ENCODE assay signal across 30 cellular contexts in genomic region chr18:34025172-34025801, GRCh38.
"Had no signal": no experiment of that assay in that cellular context is flagged by ENCODE, and none has a peak within 500 bp of the region (broad histone marks: within the 10 kb centered on the region; RNA-seq: fewer than 3 reads in every experiment).

No MANE protein-coding gene starts in this region.

- H3K9me3 ChIP-seq: adrenal gland, body of pancreas, colonic mucosa, esophagus squamous epithelium had no signal

- H3K4me1 ChIP-seq: adrenal gland, body of pancreas, colonic mucosa, esophagus squamous epithelium had no signal

- DNase-seq: activated CD4-positive, alpha-beta memory T cell treated with anti-CD3 and anti-CD28 coated beads for 36 hours; activated CD4-positive, alpha-beta T cell treated with anti-CD3 and anti-CD28 coated beads for 36 hours; activated CD4-positive, alpha-beta T cell treated with anti-CD3 and anti-CD28 coated beads, Interleukin-2, amount 10 ng/mL, durations not matched to agents 24 days and 14 days; activated CD4-positive, CD25-positive, alpha-beta regulatory T cell; activated CD4-positive, CD25-positive, alpha-beta regulatory T cell treated with anti-CD3 and anti-CD28 coated beads, Interleukin-2, amount 50 U/mL, for 72 hours; activated CD8-positive, alpha-beta memory T cell treated with anti-CD3 and anti-CD28 coated beads, Interleukin-2, amount 10 ng/mL, durations not matched to agents 7 days and 5 days; activated CD8-positive, alpha-beta memory T cell treated with anti-CD3 and anti-CD28 coated beads, Interleukin-2, amount 50 U/mL, for 4 hours; activated CD8-positive, alpha-beta T cell treated with anti-CD3 and anti-CD28 coated beads, Interleukin-2, amount 10 ng/mL, durations not matched to agents 7 days and 5 days; activated effector memory CD4-positive, alpha-beta T cell treated with anti-CD3 and anti-CD28 coated beads, Interleukin-2, amount 50 U/mL, for 16 hours; activated naive CD4-positive, alpha-beta T cell treated with anti-CD3 and anti-CD28 coated beads for 36 hours; activated naive CD8-positive, alpha-beta T cell treated with anti-CD3 and anti-CD28 coated beads for 36 hours; activated naive CD8-positive, alpha-beta T cell treated with anti-CD3 and anti-CD28 coated beads, Interleukin-2, amount 50 U/mL, for 24 hours; activated T-cell treated with anti-CD3 and anti-CD28 coated beads, Interleukin-2, amount 50 U/mL, for 1 hour; activated T-cell treated with anti-CD3 and anti-CD28 coated beads, Interleukin-2, amount 50 U/mL, for 48 hours; adrenal gland; amygdala; aorta; body of pancreas; caudate nucleus; colonic mucosa; dorsolateral prefrontal cortex; effector memory CD4-positive, alpha-beta T cell; esophagus squamous epithelium; foreskin melanocyte; T-helper 2 cell had no signal

- H3K4me3 ChIP-seq: adrenal gland, body of pancreas, colonic mucosa, dorsolateral prefrontal cortex, esophagus squamous epithelium had no signal

- H3K27me3 Mint-ChIP-seq: activated CD4-positive, alpha-beta memory T cell treated with anti-CD3 and anti-CD28 coated beads for 36 hours; activated CD4-positive, alpha-beta T cell treated with anti-CD3 and anti-CD28 coated beads for 36 hours; activated CD4-positive, alpha-beta T cell treated with anti-CD3 and anti-CD28 coated beads, Interleukin-2, amount 10 ng/mL, durations not matched to agents 24 days and 14 days; activated CD8-positive, alpha-beta memory T cell treated with anti-CD3 and anti-CD28 coated beads, Interleukin-2, amount 10 ng/mL, durations not matched to agents 7 days and 5 days; activated naive CD4-positive, alpha-beta T cell treated with anti-CD3 and anti-CD28 coated beads, Interleukin-2, amount 50 U/mL, for 24 hours; activated naive CD8-positive, alpha-beta T cell treated with anti-CD3 and anti-CD28 coated beads for 36 hours; activated naive CD8-positive, alpha-beta T cell treated with anti-CD3 and anti-CD28 coated beads, Interleukin-2, amount 50 U/mL, for 24 hours; dendritic cell treated with granulocyte-macrophage colony-stimulating factor and Interleukin-4, amounts not matched to agents 40 ng/mL and 50 ng/mL, for 4 days had no signal

- H3K9me3 Mint-ChIP-seq: activated CD4-positive, alpha-beta T cell treated with anti-CD3 and anti-CD28 coated beads, Interleukin-2, amount 10 ng/mL, durations not matched to agents 24 days and 14 days; activated naive CD4-positive, alpha-beta T cell treated with anti-CD3 and anti-CD28 coated beads, Interleukin-2, amount 50 U/mL, for 24 hours; activated T-helper 1 cell treated with anti-CD3 and anti-CD28 coated beads, Interleukin-12 subunit alpha, Interleukin-12 subunit beta, Interleukin-2, Interleukin-4 antibody, amounts not matched to agents 30 ng/mL and 10 ng/mL and 1 ng/mL, durations not matched to agents 14 hours and 24 hours and 36 hours; dendritic cell treated with granulocyte-macrophage colony-stimulating factor and Interleukin-4, amounts not matched to agents 40 ng/mL and 50 ng/mL, for 4 days had no signal

- H3K27ac Mint-ChIP-seq: activated CD4-positive, alpha-beta memory T cell treated with anti-CD3 and anti-CD28 coated beads for 36 hours; activated CD4-positive, alpha-beta T cell treated with anti-CD3 and anti-CD28 coated beads for 36 hours; activated CD4-positive, alpha-beta T cell treated with anti-CD3 and anti-CD28 coated beads, Interleukin-2, amount 10 ng/mL, durations not matched to agents 24 days and 14 days; activated CD8-positive, alpha-beta memory T cell treated with anti-CD3 and anti-CD28 coated beads, Interleukin-2, amount 10 ng/mL, durations not matched to agents 7 days and 5 days; activated CD8-positive, alpha-beta T cell treated with anti-CD3 and anti-CD28 coated beads, Interleukin-2, amount 10 ng/mL, durations not matched to agents 7 days and 5 days; activated naive CD4-positive, alpha-beta T cell treated with anti-CD3 and anti-CD28 coated beads for 36 hours; activated naive CD4-positive, alpha-beta T cell treated with anti-CD3 and anti-CD28 coated beads, Interleukin-2, amount 50 U/mL, for 24 hours; activated naive CD8-positive, alpha-beta T cell treated with anti-CD3 and anti-CD28 coated beads for 36 hours; activated naive CD8-positive, alpha-beta T cell treated with anti-CD3 and anti-CD28 coated beads, Interleukin-2, amount 50 U/mL, for 24 hours; activated T-helper 1 cell treated with anti-CD3 and anti-CD28 coated beads, Interleukin-12 subunit alpha, Interleukin-12 subunit beta, Interleukin-2, Interleukin-4 antibody, amounts not matched to agents 30 ng/mL and 10 ng/mL and 1 ng/mL, durations not matched to agents 14 hours and 24 hours and 36 hours; activated T-helper 2 cell treated with anti-CD3 and anti-CD28 coated beads, Interferon-gamma antibody, Interleukin-2, Interleukin-4, amounts not matched to agents 10 μg/mL and 5 μg/mL and 100 μg/mL, durations not matched to agents 14 hours and 24 hours and 36 hours; dendritic cell treated with granulocyte-macrophage colony-stimulating factor and Interleukin-4, amounts not matched to agents 40 ng/mL and 50 ng/mL, for 4 days had no signal

- ATAC-seq: activated CD4-positive, alpha-beta T cell treated with anti-CD3 and anti-CD28 coated beads for 36 hours; activated CD8-positive, alpha-beta memory T cell treated with anti-CD3 and anti-CD28 coated beads, Interleukin-2, amount 10 ng/mL, durations not matched to agents 7 days and 5 days; activated CD8-positive, alpha-beta T cell treated with anti-CD3 and anti-CD28 coated beads, Interleukin-2, amount 10 ng/mL, durations not matched to agents 7 days and 5 days; activated naive CD8-positive, alpha-beta T cell treated with anti-CD3 and anti-CD28 coated beads, Interleukin-2, amount 50 U/mL, for 24 hours; body of pancreas had no signal

- H3K36me3 Mint-ChIP-seq: activated CD4-positive, alpha-beta memory T cell treated with anti-CD3 and anti-CD28 coated beads for 36 hours; activated CD8-positive, alpha-beta memory T cell treated with anti-CD3 and anti-CD28 coated beads, Interleukin-2, amount 10 ng/mL, durations not matched to agents 7 days and 5 days; activated naive CD4-positive, alpha-beta T cell treated with anti-CD3 and anti-CD28 coated beads, Interleukin-2, amount 50 U/mL, for 24 hours; activated naive CD8-positive, alpha-beta T cell treated with anti-CD3 and anti-CD28 coated beads for 36 hours had no signal

- H3K27me3 ChIP-seq: adrenal gland, colonic mucosa, dorsolateral prefrontal cortex, esophagus squamous epithelium had no signal

- H3K27ac ChIP-seq: adrenal gland, body of pancreas, colonic mucosa, dorsolateral prefrontal cortex, epithelial cell of prostate, esophagus squamous epithelium had no signal

- H3K4me3 Mint-ChIP-seq: activated CD4-positive, alpha-beta memory T cell treated with anti-CD3 and anti-CD28 coated beads for 36 hours; activated CD4-positive, alpha-beta T cell treated with anti-CD3 and anti-CD28 coated beads for 36 hours; activated CD4-positive, alpha-beta T cell treated with anti-CD3 and anti-CD28 coated beads, Interleukin-2, amount 10 ng/mL, durations not matched to agents 24 days and 14 days; activated CD8-positive, alpha-beta memory T cell treated with anti-CD3 and anti-CD28 coated beads, Interleukin-2, amount 10 ng/mL, durations not matched to agents 7 days and 5 days; activated CD8-positive, alpha-beta T cell treated with anti-CD3 and anti-CD28 coated beads, Interleukin-2, amount 10 ng/mL, durations not matched to agents 7 days and 5 days; activated naive CD4-positive, alpha-beta T cell treated with anti-CD3 and anti-CD28 coated beads for 36 hours; activated naive CD4-positive, alpha-beta T cell treated with anti-CD3 and anti-CD28 coated beads, Interleukin-2, amount 50 U/mL, for 24 hours; activated naive CD8-positive, alpha-beta T cell treated with anti-CD3 and anti-CD28 coated beads for 36 hours; activated naive CD8-positive, alpha-beta T cell treated with anti-CD3 and anti-CD28 coated beads, Interleukin-2, amount 50 U/mL, for 24 hours; activated T-helper 1 cell treated with anti-CD3 and anti-CD28 coated beads, Interleukin-12 subunit alpha, Interleukin-12 subunit beta, Interleukin-2, Interleukin-4 antibody, amounts not matched to agents 30 ng/mL and 10 ng/mL and 1 ng/mL, durations not matched to agents 14 hours and 24 hours and 36 hours; dendritic cell treated with granulocyte-macrophage colony-stimulating factor and Interleukin-4, amounts not matched to agents 40 ng/mL and 50 ng/mL, for 4 days had no signal

- H3K36me3 ChIP-seq: adrenal gland, colonic mucosa, esophagus squamous epithelium had no signal

- H3K4me1 Mint-ChIP-seq: activated CD4-positive, alpha-beta T cell treated with anti-CD3 and anti-CD28 coated beads for 36 hours; activated CD4-positive, alpha-beta T cell treated with anti-CD3 and anti-CD28 coated beads, Interleukin-2, amount 10 ng/mL, durations not matched to agents 24 days and 14 days; activated CD8-positive, alpha-beta memory T cell treated with anti-CD3 and anti-CD28 coated beads, Interleukin-2, amount 10 ng/mL, durations not matched to agents 7 days and 5 days; activated naive CD4-positive, alpha-beta T cell treated with anti-CD3 and anti-CD28 coated beads, Interleukin-2, amount 50 U/mL, for 24 hours; activated naive CD8-positive, alpha-beta T cell treated with anti-CD3 and anti-CD28 coated beads for 36 hours; activated naive CD8-positive, alpha-beta T cell treated with anti-CD3 and anti-CD28 coated beads, Interleukin-2, amount 50 U/mL, for 24 hours had no signal
